In genomic region chr1:81493102-81493864, GRCh38 we compare ENCODE assay signal across 18 cellular contexts.
A peak's percentile ranks its signal among the peaks of the same experiment; 100 is the strongest.
DNase-seq lines count a peak whose midpoint lies in the region; ATAC-seq and TF ChIP-seq lines count a peak whose summit lies in the region.
"Had no signal": no experiment of that assay in that cellular context is flagged by ENCODE, and none has a peak within 500 bp of the region (broad histone marks: within the 10 kb centered on the region; RNA-seq: fewer than 3 reads in every experiment).

No MANE protein-coding gene starts in this region.

- no peak overlapping the region for H3K4me2 ChIP-seq in PC-3 (ENCODE audit: low read length)
- H3K4me2 ChIP-seq: BLaER1 treated with 17β-estradiol and CSF1 and Interleukin-3, amounts not matched to agents 10 nM and 100 nM had no signal

- H3K4me1 ChIP-seq in adipocyte (ENCODE audit: control insufficient read depth, insufficient read depth, low read length) (peaks cover 16% of the 10 kb centered on the region), lower lobe of right lung (peaks cover 12% of the 10 kb centered on the region), gastrocnemius medialis (peaks cover 20 to 26% of the 10 kb centered on the region in 2 donors), PC-3 (ENCODE audit: insufficient read depth, low read length) (no peaks in the 10 kb centered on the region)
- H3K4me1 ChIP-seq: BLaER1 treated with 17β-estradiol and CSF1 and Interleukin-3, amounts not matched to agents 10 nM and 100 nM had no signal

- peak overlapping the region; percentile 39 for H3K27ac ChIP-seq in lower lobe of right lung
- peak overlapping the region in 3 of 4 donors; percentile 11 to 48 (median 34) for H3K27ac ChIP-seq in gastrocnemius medialis
- no peak overlapping the region for H3K27ac ChIP-seq in PC-3 (ENCODE audit: low read length)
- H3K27ac ChIP-seq: BLaER1 treated with 17β-estradiol and CSF1 and Interleukin-3, amounts not matched to agents 10 nM and 100 nM had no signal

- H3K9me3 ChIP-seq in adipocyte (ENCODE audit: control insufficient read depth, low read length) (peaks cover 6% of the 10 kb centered on the region), lower lobe of right lung (peaks cover 9% of the 10 kb centered on the region), gastrocnemius medialis (no peaks in the 10 kb centered on the region), PC-3 (ENCODE audit: low read length) (no peaks in the 10 kb centered on the region)

- BruUV-seq in PC-3 (replicated peaks; lab: Mats Ljungman, UMichigan): no TSS peak

- H2AFZ ChIP-seq in PC-3 (ENCODE audit: low read length): no peak overlapping the region

- ATAC-seq in Right ventricle myocardium superior (ENCODE audit: poor library complexity) (peak; percentile 95), lower lobe of right lung (peak; percentile 27 to 29), gastrocnemius medialis (peak; percentile 89 to 91), GM21786 (IDR thresholded peaks at IDR 0.05; ENCODE audit: unreplicated experiment) (no peak), PC-3 (no peak)
- ATAC-seq: Panc1 had no signal

- intact Hi-C loops in Right ventricle myocardium superior (cut with DNase I) (no loop called here), lower lobe of right lung (cut with DNase I) (no loop called here), gastrocnemius medialis (cut with DNase I; ENCODE audit: low total_unique reads) (no loop called here), PC-3 (cut with micrococcal nuclease) (no loop called here)

- CTCF ChIA-PET in PC-3 (lab: Charles Lee): no interaction called here

- TF ChIP-seq POLR2A in gastrocnemius medialis (IDR thresholded peaks at IDR 0.05): no peak

- H4K20me1 ChIP-seq in PC-3 (ENCODE audit: low read length): no peaks in the 10 kb centered on the region
- H4K20me1 ChIP-seq: BLaER1 treated with 17β-estradiol and CSF1 and Interleukin-3, amounts not matched to agents 10 nM and 100 nM had no signal

- no peaks in the 10 kb centered on the region for H3K9me2 ChIP-seq in PC-3 (replicated peaks; ENCODE audit: low read length)

- H3K36me3 ChIP-seq in adipocyte (ENCODE audit: control insufficient read depth, insufficient read depth, low read length, severe bottlenecking) (no peaks in the 10 kb centered on the region), lower lobe of right lung (no peaks in the 10 kb centered on the region), gastrocnemius medialis (no peaks in the 10 kb centered on the region), PC-3 (ENCODE audit: low read depth, low read length) (no peaks in the 10 kb centered on the region)
- H3K36me3 ChIP-seq: BLaER1 treated with 17β-estradiol and CSF1 and Interleukin-3, amounts not matched to agents 10 nM and 100 nM had no signal

- H3K9ac ChIP-seq in adipocyte (ENCODE audit: low read length): peak overlapping the region; percentile 6
- no peak overlapping the region for H3K9ac ChIP-seq in PC-3 (ENCODE audit: low read length)
- H3K9ac ChIP-seq: BLaER1 treated with 17β-estradiol and CSF1 and Interleukin-3, amounts not matched to agents 10 nM and 100 nM had no signal

- POLR2A ChIA-PET in PC-3 (lab: Charles Lee; ENCODE audit: unreplicated experiment): no interaction called here

- in situ Hi-C loops in gastrocnemius medialis (cut with MboI; ENCODE audit: low sequenced_read_pairs in 4 of 4): no loop called here

- H3K79me2 ChIP-seq in PC-3 (ENCODE audit: low read length): no peaks in the 10 kb centered on the region

- no peaks in the 10 kb centered on the region for H3K27me3 ChIP-seq in adipocyte (replicated peaks; ENCODE audit: control insufficient read depth, insufficient read depth, low read length)
- no peaks in the 10 kb centered on the region for H3K27me3 ChIP-seq in lower lobe of right lung (ENCODE audit: low read depth)
- H3K27me3 ChIP-seq in gastrocnemius medialis: no peaks in the 10 kb centered on the region
- peaks cover 44% of the 10 kb centered on the region for H3K27me3 ChIP-seq in PC-3 (ENCODE audit: low read length)
- H3K27me3 ChIP-seq: BLaER1 treated with 17β-estradiol and CSF1 and Interleukin-3, amounts not matched to agents 10 nM and 100 nM had no signal

- DNase-seq in adipocyte (ENCODE audit: low read depth) (peak; percentile 24), Right ventricle myocardium superior (no peak), lower lobe of right lung (no peak), gastrocnemius medialis (no peak), PC-3 (no peak), pons (ENCODE audit: low spot score) (no peak)
- no peak for DNase-seq in NK-92 treated with Interleukin-12 subunit alpha and Interleukin-12 subunit beta, amount 100 ng/mL, for 24 hours (lab: John Stamatoyannopoulos, UW)
- DNase-seq: DMS 273 treated with DMSO at 0.1 percent for 48 hours, HFFc6, KG1, NCI-H1092 treated with DMSO at 0.1 percent for 48 hours, NCI-H187 treated with DMSO at 0.1 percent for 48 hours, NCI-H2171, NCI-H446 treated with DMSO at 0.1 percent for 48 hours, NCI-H748 treated with DMSO at 0.1 percent for 48 hours had no signal

- no peaks in the 10 kb centered on the region for H3F3A ChIP-seq in PC-3 (ENCODE audit: low read length, unreplicated experiment)

- H3K4me3 ChIP-seq in adipocyte (ENCODE audit: low read length): no peak overlapping the region
- no peak overlapping the region for H3K4me3 ChIP-seq in lower lobe of right lung
- H3K4me3 ChIP-seq in gastrocnemius medialis: no peak overlapping the region
- H3K4me3 ChIP-seq in PC-3 (ENCODE audit: low read length): no peak overlapping the region
- H3K4me3 ChIP-seq: BLaER1 treated with 17β-estradiol and CSF1 and Interleukin-3, amounts not matched to agents 10 nM and 100 nM had no signal

- TF ChIP-seq CTCF in lower lobe of right lung (IDR thresholded peaks at IDR 0.05) (no peak), gastrocnemius medialis (IDR thresholded peaks at IDR 0.05 in 4 of 5, conservative IDR thresholded peaks at IDR 0.05 in 1 of 5) (no peak), PC-3 (conservative IDR thresholded peaks at IDR 0.05; ENCODE audit: low read depth, low read length) (no peak)

Comparison
In these comparisons a context has a peak if more than half of its experiments do, and no peak if none do; other contexts are left out.
1. ATAC-seq: peak in Right ventricle myocardium superior (single experiment), lower lobe of right lung (2 of 2) and gastrocnemius medialis (2 of 2); none in GM21786 (single experiment) and PC-3 (single experiment).